Comparison of ENCODE assay signal across 1 cellular context in the genomic region with DNA sequence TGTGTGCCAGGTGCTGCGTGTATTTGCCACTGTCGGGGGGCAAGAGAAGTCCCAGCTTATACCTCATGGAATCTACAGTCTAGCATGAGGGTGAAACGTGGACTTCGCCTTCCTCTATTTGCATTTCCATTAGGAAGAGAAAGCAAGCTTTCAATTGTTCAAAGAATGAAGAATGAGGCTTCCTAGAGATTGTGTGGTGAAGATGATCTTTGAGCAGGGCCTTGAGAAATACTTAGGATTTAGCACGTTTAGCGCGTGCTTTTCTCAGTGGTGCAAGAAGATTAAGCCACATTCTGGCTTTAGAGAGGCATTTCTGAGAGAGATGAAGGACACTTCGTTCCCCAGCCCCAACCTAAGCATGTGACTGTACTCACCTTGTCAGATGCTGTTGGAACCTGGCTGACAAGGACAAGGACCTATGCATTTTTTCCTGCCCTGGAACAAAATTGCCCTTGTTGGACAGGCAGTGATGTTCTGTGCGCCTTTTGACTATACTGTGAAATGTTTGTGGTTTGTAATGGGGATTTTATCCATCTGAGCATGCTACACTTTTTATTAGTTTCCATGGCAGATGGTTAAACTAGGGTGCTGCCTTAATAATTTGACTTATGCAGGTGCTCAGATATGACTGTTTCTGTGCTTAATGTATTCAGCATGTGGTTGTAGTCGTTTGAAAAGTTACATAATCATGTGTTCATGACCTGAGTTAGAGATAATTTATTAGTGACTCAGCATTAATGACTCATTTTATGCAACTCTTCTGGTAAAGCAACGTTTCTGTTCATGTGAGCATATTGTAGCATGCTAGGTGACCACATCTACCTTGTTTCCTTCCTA.
TF ChIP-seq lines count a peak whose summit lies in the region.

No MANE protein-coding gene starts in this region.

TF ChIP-seq in HepG2, 621 proteins besides CTCF, POLR2A, EP300 and RAD21 (continued from another document and continues in another):
- TF ChIP-seq AFF4 (CRISPR knock-in tag; IDR thresholded peaks at IDR 0.05), result 0 out of 2 replicates have a peak, but pooled peaks have one; percentile 49
- no peak for TF ChIP-seq ZNF282 (IDR thresholded peaks at IDR 0.05; ENCODE audit: partially characterized antibody)
- TF ChIP-seq ETV5 (CRISPR knock-in tag; IDR thresholded peaks at IDR 0.05; ENCODE audit: borderline replicate concordance), result peak; percentile 65
- peak; percentile 83 for TF ChIP-seq YEATS4 (CRISPR knock-in tag; IDR thresholded peaks at IDR 0.05; ENCODE audit: borderline replicate concordance)
- peak; percentile 59; the same call in 1 of the 2 replicates for TF ChIP-seq ZNF263 (CRISPR knock-in tag; IDR thresholded peaks at IDR 0.05)
- TF ChIP-seq TARDBP (CRISPR knock-in tag; IDR thresholded peaks at IDR 0.05), result peak; percentile 61
- no peak for TF ChIP-seq FOXA1 (IDR thresholded peaks at IDR 0.05)
- TF ChIP-seq FOXA1 (CRISPR knock-in tag; IDR thresholded peaks at IDR 0.05), result peak; percentile 89
- peak; percentile 99 for TF ChIP-seq HNF4A (CRISPR knock-in tag; IDR thresholded peaks at IDR 0.05)
- peak; percentile 39; the same call in 1 of the 2 replicates for TF ChIP-seq NFYC (CRISPR knock-in tag; IDR thresholded peaks at IDR 0.05)
- no peak for TF ChIP-seq ADNP (CRISPR knock-in tag; IDR thresholded peaks at IDR 0.05)
- TF ChIP-seq FOXO4 (CRISPR knock-in tag; conservative IDR thresholded peaks at IDR 0.05), result peak; percentile 94; the same call in 1 of the 2 replicates
- TF ChIP-seq TEAD3 (CRISPR knock-in tag; optimal IDR thresholded peaks at IDR 0.05; ENCODE audit: borderline replicate concordance), result peak; percentile 85
- peak; percentile 82 for TF ChIP-seq CREM (IDR thresholded peaks at IDR 0.05)
- TF ChIP-seq CREM (CRISPR knock-in tag; IDR thresholded peaks at IDR 0.05), result no peak
- TF ChIP-seq ZNF850 (CRISPR knock-in tag; conservative IDR thresholded peaks at IDR 0.05), result no peak
- TF ChIP-seq, protein P1, sequence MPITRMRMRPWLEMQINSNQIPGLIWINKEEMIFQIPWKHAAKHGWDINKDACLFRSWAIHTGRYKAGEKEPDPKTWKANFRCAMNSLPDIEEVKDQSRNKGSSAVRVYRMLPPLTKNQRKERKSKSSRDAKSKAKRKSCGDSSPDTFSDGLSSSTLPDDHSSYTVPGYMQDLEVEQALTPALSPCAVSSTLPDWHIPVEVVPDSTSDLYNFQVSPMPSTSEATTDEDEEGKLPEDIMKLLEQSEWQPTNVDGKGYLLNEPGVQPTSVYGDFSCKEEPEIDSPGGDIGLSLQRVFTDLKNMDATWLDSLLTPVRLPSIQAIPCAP (CRISPR knock-in tag; IDR thresholded peaks at IDR 0.05; ENCODE audit: low read depth), result no peak; the same call in 1 of the 2 replicates
- TF ChIP-seq NR1H2 (CRISPR knock-in tag; IDR thresholded peaks at IDR 0.05; ENCODE audit: borderline replicate concordance, low read depth), result no peak
- TF ChIP-seq TCF12 (IDR thresholded peaks at IDR 0.05), result no peak
- TF ChIP-seq TCF12 (CRISPR knock-in tag; IDR thresholded peaks at IDR 0.05), result 0 out of 2 replicates have a peak, but pooled peaks have one; percentile 41
- peak; percentile 27; the same call in 1 of the 2 replicates for TF ChIP-seq ZBTB26 (CRISPR knock-in tag; IDR thresholded peaks at IDR 0.05; ENCODE audit: borderline replicate concordance)
- no peak for TF ChIP-seq THAP8 (CRISPR knock-in tag; IDR thresholded peaks at IDR 0.05; ENCODE audit: borderline replicate concordance)
- TF ChIP-seq RORA (CRISPR knock-in tag; IDR thresholded peaks at IDR 0.05), result no peak
- 0 out of 2 replicates have a peak, but pooled peaks have one; percentile 39 for TF ChIP-seq ZNF670 (CRISPR knock-in tag; IDR thresholded peaks at IDR 0.05; ENCODE audit: borderline replicate concordance)
- peak; percentile 78; the same call in 1 of the 2 replicates for TF ChIP-seq MTERF4 (CRISPR knock-in tag; IDR thresholded peaks at IDR 0.05)
- peak; percentile 26 for TF ChIP-seq TBL1XR1 (IDR thresholded peaks at IDR 0.05; ENCODE audit: borderline replicate concordance, low read length, partially characterized antibody)
- no peak for TF ChIP-seq MAZ (IDR thresholded peaks at IDR 0.05; ENCODE audit: borderline replicate concordance, low read depth, low read length)
- peak; percentile 83 for TF ChIP-seq MAZ (CRISPR knock-in tag; IDR thresholded peaks at IDR 0.05; ENCODE audit: low read depth)
- no peak for TF ChIP-seq U2AF2 (IDR thresholded peaks at IDR 0.05; ENCODE audit: low read depth, low read length)
- no peak for TF ChIP-seq SMARCC2 (IDR thresholded peaks at IDR 0.05)
- peak; percentile 80 for TF ChIP-seq ATF7-NPFF (CRISPR knock-in tag; IDR thresholded peaks at IDR 0.05; ENCODE audit: low read depth)
- TF ChIP-seq ZNF552 (CRISPR knock-in tag; IDR thresholded peaks at IDR 0.05; ENCODE audit: borderline replicate concordance), result peak; percentile 86; the same call in 1 of the 2 replicates
- TF ChIP-seq NFKBIZ (CRISPR knock-in tag; IDR thresholded peaks at IDR 0.05), result peak; percentile 17; the same call in 1 of the 2 replicates
- TF ChIP-seq MBD4 (IDR thresholded peaks at IDR 0.05; ENCODE audit: borderline replicate concordance, low read length), result peak; percentile 94
- TF ChIP-seq, protein P2, sequence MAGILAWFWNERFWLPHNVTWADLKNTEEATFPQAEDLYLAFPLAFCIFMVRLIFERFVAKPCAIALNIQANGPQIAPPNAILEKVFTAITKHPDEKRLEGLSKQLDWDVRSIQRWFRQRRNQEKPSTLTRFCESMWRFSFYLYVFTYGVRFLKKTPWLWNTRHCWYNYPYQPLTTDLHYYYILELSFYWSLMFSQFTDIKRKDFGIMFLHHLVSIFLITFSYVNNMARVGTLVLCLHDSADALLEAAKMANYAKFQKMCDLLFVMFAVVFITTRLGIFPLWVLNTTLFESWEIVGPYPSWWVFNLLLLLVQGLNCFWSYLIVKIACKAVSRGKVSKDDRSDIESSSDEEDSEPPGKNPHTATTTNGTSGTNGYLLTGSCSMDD (CRISPR knock-in tag; IDR thresholded peaks at IDR 0.05), result no peak
- peak; percentile 57; the same call in 1 of the 2 replicates for TF ChIP-seq ZIK1 (CRISPR knock-in tag; IDR thresholded peaks at IDR 0.05; ENCODE audit: borderline replicate concordance, low read depth)
- peak; percentile 85 for TF ChIP-seq ZNF607 (CRISPR knock-in tag; IDR thresholded peaks at IDR 0.05; ENCODE audit: borderline replicate concordance)
- no peak; the same call in 1 of the 2 replicates for TF ChIP-seq ZNF274 (CRISPR knock-in tag; IDR thresholded peaks at IDR 0.05)
- no peak; the same call in 1 of the 2 replicates for TF ChIP-seq ATF7 (IDR thresholded peaks at IDR 0.05)
- peak; percentile 42; the same call in 1 of the 2 replicates for TF ChIP-seq ATF7 (CRISPR knock-in tag; IDR thresholded peaks at IDR 0.05)
- no peak for TF ChIP-seq ATRX (CRISPR knock-in tag; IDR thresholded peaks at IDR 0.05; ENCODE audit: borderline replicate concordance)
- peak; percentile 92 for TF ChIP-seq ZEB1 (IDR thresholded peaks at IDR 0.05; ENCODE audit: insufficient replicate concordance, low read depth)
